20 cellular contexts compared by ENCODE assay signal in genomic region chr16:25580071-25580470, GRCh38.
"Had no signal": no experiment of that assay in that cellular context is flagged by ENCODE, and none has a peak within 500 bp of the region (broad histone marks: within the 10 kb centered on the region; RNA-seq: fewer than 3 reads in every experiment).

No MANE protein-coding gene starts in this region.

- H3K4me1 Mint-ChIP-seq: natural killer cell; stimulated activated naive B cell treated with anti-CD40 and anti-IgM and Interleukin-4, amounts not matched to agents 10 μg/mL and 1 μg/mL and 100 μg/mL, for 72 hours; stimulated activated naive CD8-positive, alpha-beta T cell treated with anti-CD3 and anti-CD28 coated beads, Interleukin-15, amount 100 ng/mL, for 72 hours had no signal

- H3K9me3 ChIP-seq: ovary, right atrium auricular region, sigmoid colon, testis had no signal

- H3K9me3 Mint-ChIP-seq: natural killer cell; stimulated activated naive CD8-positive, alpha-beta T cell treated with anti-CD3 and anti-CD28 coated beads, Interleukin-15, amount 100 ng/mL, for 72 hours had no signal

- H3K36me3 ChIP-seq: gastroesophageal sphincter, ovary, right atrium auricular region, sigmoid colon, tibial nerve had no signal

- H3K27ac Mint-ChIP-seq: natural killer cell; stimulated activated naive B cell treated with anti-CD40 and anti-IgM and Interleukin-4, amounts not matched to agents 10 μg/mL and 1 μg/mL and 100 μg/mL, for 72 hours; stimulated activated naive CD8-positive, alpha-beta T cell treated with anti-CD3 and anti-CD28 coated beads, Interleukin-15, amount 100 ng/mL, for 72 hours had no signal

- FAIRE-seq: endometrium, islet of Langerhans had no signal

- H3K4me3 Mint-ChIP-seq: natural killer cell; neural crest cell; stimulated activated naive B cell treated with anti-CD40 and anti-IgM and Interleukin-4, amounts not matched to agents 10 μg/mL and 1 μg/mL and 100 μg/mL, for 72 hours; stimulated activated naive CD8-positive, alpha-beta T cell treated with anti-CD3 and anti-CD28 coated beads, Interleukin-15, amount 100 ng/mL, for 72 hours had no signal

- H3K4me3 ChIP-seq: gastroesophageal sphincter, ovary, right atrium auricular region, sigmoid colon, skin epidermis, testis, tibial nerve had no signal

- DNase-seq: effector memory CD4-positive, alpha-beta T cell; mammary epithelial cell; natural killer cell; nucleus accumbens; ovary; sigmoid colon; stimulated activated CD4-positive, alpha-beta T cell treated with anti-CD3 and anti-CD28 coated beads, Interleukin-2, amount 100 ng/mL, for 24 hours; stimulated activated CD4-positive, alpha-beta T cell treated with anti-CD3 and anti-CD28 coated beads, Interleukin-4, amount 100 ng/mL, for 4 hours; stimulated activated naive B cell treated with anti-CD40 and anti-IgM and Interleukin-4, amounts not matched to agents 10 μg/mL and 1 μg/mL and 100 μg/mL, for 72 hours; stimulated activated naive CD8-positive, alpha-beta T cell treated with anti-CD3 and anti-CD28 coated beads, Interleukin-15, amount 100 ng/mL, for 72 hours; testis had no signal

- H3K27me3 Mint-ChIP-seq: stimulated activated naive B cell treated with anti-CD40 and anti-IgM and Interleukin-4, amounts not matched to agents 10 μg/mL and 1 μg/mL and 100 μg/mL, for 72 hours had no signal

- H3K27ac ChIP-seq: gastroesophageal sphincter, ovary, right atrium auricular region, sigmoid colon, skin epidermis, testis, tibial nerve had no signal

- H3K36me3 Mint-ChIP-seq: natural killer cell; stimulated activated naive B cell treated with anti-CD40 and anti-IgM and Interleukin-4, amounts not matched to agents 10 μg/mL and 1 μg/mL and 100 μg/mL, for 72 hours had no signal

- ATAC-seq: esophagus mucosa; gastroesophageal sphincter; left lobe of liver; natural killer cell; stimulated activated naive B cell treated with anti-CD40 and anti-IgM and Interleukin-4, amounts not matched to agents 10 μg/mL and 1 μg/mL and 100 μg/mL, for 72 hours; stimulated activated naive CD8-positive, alpha-beta T cell treated with anti-CD3 and anti-CD28 coated beads, Interleukin-15, amount 100 ng/mL, for 72 hours had no signal

- H3K27me3 ChIP-seq: gastroesophageal sphincter, ovary, right atrium auricular region, sigmoid colon, testis, tibial nerve had no signal

- H3K4me1 ChIP-seq: gastroesophageal sphincter, right atrium auricular region, sigmoid colon, testis, tibial nerve had no signal
